Comparison of ENCODE assay signal across 23 cellular contexts in the genomic region with DNA sequence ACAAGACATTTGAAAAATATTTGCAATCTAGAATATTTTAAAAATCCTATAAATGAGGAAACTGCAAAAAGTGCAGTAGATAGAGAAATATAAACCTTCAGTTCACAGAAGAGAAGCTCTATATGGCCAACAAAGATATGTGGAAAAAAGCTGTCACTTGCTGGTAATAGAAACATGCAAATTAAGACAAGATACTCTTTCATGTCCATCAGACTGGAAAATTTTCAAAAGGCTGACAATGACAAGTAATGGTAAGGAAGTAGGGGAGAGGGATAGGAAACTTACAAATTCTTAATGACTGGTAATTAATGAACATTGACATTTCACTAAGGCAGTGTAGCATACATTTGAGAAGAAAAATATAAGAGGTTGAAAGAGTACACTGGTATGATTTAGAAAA.
DNase-seq lines count a peak whose midpoint lies in the region; ATAC-seq and TF ChIP-seq lines count a peak whose summit lies in the region.
"Had no signal": no experiment of that assay in that cellular context is flagged by ENCODE, and none has a peak within 500 bp of the region (broad histone marks: within the 10 kb centered on the region; RNA-seq: fewer than 3 reads in every experiment).

No MANE protein-coding gene starts in this region.

- no peaks in the 10 kb centered on the region for H3K9me3 Mint-ChIP-seq in CD4-positive, CD25-positive, alpha-beta regulatory T cell
- peaks cover 1% of the 10 kb centered on the region for H3K9me3 Mint-ChIP-seq in activated naive CD8-positive, alpha-beta T cell treated with anti-CD3 and anti-CD28 coated beads, Interleukin-2, amount 10 ng/mL, durations not matched to agents 7 days and 5 days
- H3K9me3 Mint-ChIP-seq: type B pancreatic cell had no signal

- H3K4me1 Mint-ChIP-seq in CD4-positive, CD25-positive, alpha-beta regulatory T cell: peaks cover 32 to 63% (median 48%) of the 10 kb centered on the region in 4 donors
- H3K4me1 Mint-ChIP-seq in activated naive CD8-positive, alpha-beta T cell treated with anti-CD3 and anti-CD28 coated beads, Interleukin-2, amount 10 ng/mL, durations not matched to agents 7 days and 5 days: peaks cover 44% of the 10 kb centered on the region

- no peaks in the 10 kb centered on the region for H3K27me3 Mint-ChIP-seq in CD4-positive, CD25-positive, alpha-beta regulatory T cell
- H3K27me3 Mint-ChIP-seq in activated naive CD8-positive, alpha-beta T cell treated with anti-CD3 and anti-CD28 coated beads, Interleukin-2, amount 10 ng/mL, durations not matched to agents 7 days and 5 days: no peaks in the 10 kb centered on the region
- H3K27me3 Mint-ChIP-seq: T-cell, type B pancreatic cell had no signal

- no peak overlapping the region for H3K4me3 Mint-ChIP-seq in CD4-positive, CD25-positive, alpha-beta regulatory T cell
- H3K4me3 Mint-ChIP-seq in activated naive CD8-positive, alpha-beta T cell treated with anti-CD3 and anti-CD28 coated beads, Interleukin-2, amount 10 ng/mL, durations not matched to agents 7 days and 5 days: no peak overlapping the region
- H3K4me3 Mint-ChIP-seq: T-cell, type B pancreatic cell had no signal

- CTCF ChIA-PET in HEK293T (lab: Yijun Ruan, JAX): no interaction called here

- H3K27me3 ChIP-seq in CD4-positive, CD25-positive, alpha-beta regulatory T cell (ENCODE audit: control insufficient read depth, insufficient read depth, low read length): no peaks in the 10 kb centered on the region
- H3K27me3 ChIP-seq in GM06990 (replicated peaks; ENCODE audit: control insufficient read depth, insufficient read depth, low read length): no peaks in the 10 kb centered on the region
- H3K27me3 ChIP-seq: neutrophil had no signal

- no peaks in the 10 kb centered on the region for H3K36me3 Mint-ChIP-seq in CD4-positive, CD25-positive, alpha-beta regulatory T cell
- H3K36me3 Mint-ChIP-seq in activated naive CD8-positive, alpha-beta T cell treated with anti-CD3 and anti-CD28 coated beads, Interleukin-2, amount 10 ng/mL, durations not matched to agents 7 days and 5 days: peaks cover 5% of the 10 kb centered on the region
- H3K36me3 Mint-ChIP-seq: T-cell, type B pancreatic cell had no signal

- peak overlapping the region in 2 of 3 donors; percentile 0 to 24 for H3K27ac Mint-ChIP-seq in CD4-positive, CD25-positive, alpha-beta regulatory T cell
- H3K27ac Mint-ChIP-seq in activated naive CD8-positive, alpha-beta T cell treated with anti-CD3 and anti-CD28 coated beads, Interleukin-2, amount 10 ng/mL, durations not matched to agents 7 days and 5 days: peak overlapping the region; percentile 19
- H3K27ac Mint-ChIP-seq: type B pancreatic cell had no signal

- ATAC-seq in CD4-positive, CD25-positive, alpha-beta regulatory T cell (ENCODE audit: low read depth in 2 of 2): no peak
- no peak for ATAC-seq in activated naive CD8-positive, alpha-beta T cell treated with anti-CD3 and anti-CD28 coated beads, Interleukin-2, amount 10 ng/mL, durations not matched to agents 7 days and 5 days (ENCODE audit: low read depth)
- ATAC-seq: left ventricle myocardium superior, mucosa of descending colon, PC-3, T-cell had no signal

- H3K4me3 ChIP-seq in CD4-positive, CD25-positive, alpha-beta regulatory T cell (ENCODE audit: low read depth, low read length): no peak overlapping the region
- no peak overlapping the region for H3K4me3 ChIP-seq in GM06990 (replicated peaks; ENCODE audit: low read depth, low read length)
- H3K4me3 ChIP-seq: mucosa of descending colon had no signal

- no peaks in the 10 kb centered on the region for H3K36me3 ChIP-seq in CD4-positive, CD25-positive, alpha-beta regulatory T cell (ENCODE audit: control insufficient read depth, insufficient read depth, low read length)
- no peaks in the 10 kb centered on the region for H3K36me3 ChIP-seq in GM06990 (ENCODE audit: control insufficient read depth, insufficient read depth, low read length)
- H3K36me3 ChIP-seq: neutrophil had no signal

- no peak for DNase-seq in CD4-positive, CD25-positive, alpha-beta regulatory T cell
- DNase-seq in GM06990 (ENCODE audit: extremely low read depth, insufficient read length): peak; percentile 47
- peak; percentile 57 for DNase-seq in NAMALWA (ENCODE audit: low spot score)
- DNase-seq in activated naive CD8-positive, alpha-beta T cell treated with anti-CD3 and anti-CD28 coated beads, Interleukin-2, amount 10 ng/mL, durations not matched to agents 7 days and 5 days: no peak
- DNase-seq in NCI-H2107 (lab: John Stamatoyannopoulos, UW): no peak
- DNase-seq in NCI-H446 treated with DMSO at 0.1 percent for 48 hours (lab: John Stamatoyannopoulos, UW): no peak
- DNase-seq in HEK293T (ENCODE audit: extremely low spot score): no peak
- DNase-seq: activated gamma-delta T cell treated with Interleukin-2 at 50 U/mL for 16 hours, DMS79 treated with DMSO at 0.1 percent for 48 hours, foreskin melanocyte, hippocampal formation, left ventricle myocardium superior, mucosa of descending colon, NCI-H1436, NCI-H2171, NCI-H69, PC-3, SHP77, T-cell had no signal

- no peaks in the 10 kb centered on the region for H3K9me3 ChIP-seq in CD4-positive, CD25-positive, alpha-beta regulatory T cell (ENCODE audit: control insufficient read depth in 2 of 2, low read length in 2 of 2)
- H3K9me3 ChIP-seq: mucosa of descending colon, neutrophil had no signal

- no peak for TF ChIP-seq CTCF in GM06990 (IDR thresholded peaks at IDR 0.05; ENCODE audit: insufficient read depth, low read length, poor library complexity, severe bottlenecking)

- POLR2A ChIA-PET in activated naive CD8-positive, alpha-beta T cell treated with anti-CD3 and anti-CD28 coated beads, Interleukin-2, amount 10 ng/mL, durations not matched to agents 7 days and 5 days (lab: Charles Lee): no interaction called here
- POLR2A ChIA-PET in HEK293T (lab: Yijun Ruan, JAX): no interaction called here

- peak overlapping the region; percentile 87 for H3K27ac ChIP-seq in CD4-positive, CD25-positive, alpha-beta regulatory T cell (ENCODE audit: insufficient read depth, low read length, poor library complexity, severe bottlenecking)
- H3K27ac ChIP-seq: HL-60, neutrophil, VCaP had no signal

- H3K4me1 ChIP-seq in CD4-positive, CD25-positive, alpha-beta regulatory T cell (ENCODE audit: control insufficient read depth, insufficient read depth, low read length, poor library complexity, severe bottlenecking): peaks cover 33% of the 10 kb centered on the region

TF ChIP-seq in HEK293T, 16 proteins besides CTCF, POLR2A, EP300 and RAD21:
- no peak for TF ChIP-seq NFRKB (IDR thresholded peaks at IDR 0.05)
- no peak for TF ChIP-seq FOXM1 (IDR thresholded peaks at IDR 0.05; ENCODE audit: borderline replicate concordance)
- no peak for TF ChIP-seq CTBP1 (IDR thresholded peaks at IDR 0.05; ENCODE audit: borderline replicate concordance)
- TF ChIP-seq, protein P1, sequence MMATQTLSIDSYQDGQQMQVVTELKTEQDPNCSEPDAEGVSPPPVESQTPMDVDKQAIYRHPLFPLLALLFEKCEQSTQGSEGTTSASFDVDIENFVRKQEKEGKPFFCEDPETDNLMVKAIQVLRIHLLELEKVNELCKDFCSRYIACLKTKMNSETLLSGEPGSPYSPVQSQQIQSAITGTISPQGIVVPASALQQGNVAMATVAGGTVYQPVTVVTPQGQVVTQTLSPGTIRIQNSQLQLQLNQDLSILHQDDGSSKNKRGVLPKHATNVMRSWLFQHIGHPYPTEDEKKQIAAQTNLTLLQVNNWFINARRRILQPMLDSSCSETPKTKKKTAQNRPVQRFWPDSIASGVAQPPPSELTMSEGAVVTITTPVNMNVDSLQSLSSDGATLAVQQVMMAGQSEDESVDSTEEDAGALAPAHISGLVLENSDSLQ (IDR thresholded peaks at IDR 0.05): no peak
- TF ChIP-seq BHLHE40 (IDR thresholded peaks at IDR 0.05; ENCODE audit: borderline replicate concordance): no peak
- no peak for TF ChIP-seq FOXA1 (IDR thresholded peaks at IDR 0.05)
- no peak for TF ChIP-seq L3MBTL2 (conservative IDR thresholded peaks at IDR 0.05)
- TF ChIP-seq FOXK2 (IDR thresholded peaks at IDR 0.05): no peak
- TF ChIP-seq SP1 (IDR thresholded peaks at IDR 0.05): no peak
- no peak for TF ChIP-seq HDGF (IDR thresholded peaks at IDR 0.05; ENCODE audit: borderline replicate concordance)
- TF ChIP-seq TARDBP (IDR thresholded peaks at IDR 0.05): no peak
- no peak for TF ChIP-seq SUZ12 (IDR thresholded peaks at IDR 0.05)
- no peak for TF ChIP-seq LEF1 (IDR thresholded peaks at IDR 0.05; ENCODE audit: borderline replicate concordance)
- TF ChIP-seq ARNT (IDR thresholded peaks at IDR 0.05): no peak
- no peak for TF ChIP-seq ELF4 (IDR thresholded peaks at IDR 0.05)
- TF ChIP-seq ZNF384 (IDR thresholded peaks at IDR 0.05): no peak

Comparison
In these comparisons a context has a peak if more than half of its experiments do, and no peak if none do; other contexts are left out.
1. DNase-seq: peak in GM06990 (single experiment) and NAMALWA (single experiment); none in CD4-positive, CD25-positive, alpha-beta regulatory T cell (0 of 3), activated naive CD8-positive, alpha-beta T cell treated with anti-CD3 and anti-CD28 coated beads, Interleukin-2, amount 10 ng/mL, durations not matched to agents 7 days and 5 days (single experiment), NCI-H2107 (single experiment), NCI-H446 treated with DMSO at 0.1 percent for 48 hours (single experiment) and HEK293T (single experiment).